8 cellular contexts compared by ENCODE assay signal in the genomic region with DNA sequence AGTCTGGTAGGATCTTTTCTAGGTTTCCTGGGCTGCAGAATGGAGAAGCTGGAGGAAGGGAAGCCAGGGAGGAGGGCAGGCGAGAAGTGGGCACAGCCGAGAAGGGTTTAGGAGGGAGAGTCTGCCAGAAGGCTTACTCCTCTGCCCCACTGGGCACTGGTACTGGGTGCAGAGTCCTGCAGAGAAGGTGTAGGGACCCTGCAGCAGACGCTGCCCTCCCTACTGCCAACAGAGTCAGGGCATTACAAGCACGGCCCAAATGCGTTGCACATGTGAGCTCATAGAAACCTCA. TPM values are rescaled to one million over a fixed set of nuclear protein-coding genes. Genes with fewer than 3 reads are reported as not detected.
DNase-seq lines count a peak whose midpoint lies in the region; ATAC-seq, FAIRE-seq and TF ChIP-seq lines count a peak whose summit lies in the region.

No MANE protein-coding gene starts in this region.

- H3K9me3 ChIP-seq in kidney (ENCODE audit: control insufficient read depth in 1 of 2, low read length in 2 of 2) = no peaks in the 10 kb centered on the region
- H3K9me3 ChIP-seq in stomach smooth muscle (ENCODE audit: control insufficient read depth in 2 of 2, low read length in 2 of 2) = no peaks in the 10 kb centered on the region

- POLR2A ChIA-PET in activated CD4-positive, alpha-beta T cell treated with anti-CD3 and anti-CD28 coated beads for 36 hours (lab: Charles Lee) = no interaction called here
- POLR2A ChIA-PET in activated CD8-positive, alpha-beta T cell treated with anti-CD3 and anti-CD28 coated beads, Interleukin-2, amount 10 ng/mL, durations not matched to agents 7 days and 5 days (lab: Charles Lee) = interaction anchor here (0.5 to 2.8 kb wide), 3 partner anchors 11 to 149 kb away, joined by 3 to 11 read pairs (median 3); no protein-coding TSS in a partner anchor

- peaks cover 0 to 11% of the 10 kb centered on the region in 2 donors for H3K4me1 ChIP-seq in kidney (ENCODE audit: control insufficient read depth in 1 of 2, insufficient read depth in 1 of 2, low read depth in 1 of 2, low read length in 2 of 2)
- peaks cover 20% of the 10 kb centered on the region for H3K4me1 ChIP-seq in stomach smooth muscle (ENCODE audit: control insufficient read depth, insufficient read depth, low read length)

- FAIRE-seq in kidney (lab: Jason Lieb, UNC) = no peak

- H3K36me3 ChIP-seq in kidney (ENCODE audit: control insufficient read depth in 1 of 2, insufficient read depth in 2 of 2, low read length in 2 of 2) (no peaks in the 10 kb centered on the region), stomach smooth muscle (ENCODE audit: control insufficient read depth in 2 of 2, insufficient read depth in 2 of 2, low read length in 2 of 2) (no peaks in the 10 kb centered on the region)

- peak overlapping the region in 1 of 2 donors; percentile 34 for H3K9ac ChIP-seq in kidney (ENCODE audit: low read length in 2 of 2)
- peak overlapping the region; percentile 51 to 66 for H3K9ac ChIP-seq in stomach smooth muscle (ENCODE audit: low read length in 2 of 2)

- H3K27me3 Mint-ChIP-seq in activated CD4-positive, alpha-beta T cell treated with anti-CD3 and anti-CD28 coated beads for 36 hours = peaks cover 2% of the 10 kb centered on the region
- peaks cover 2% of the 10 kb centered on the region for H3K27me3 Mint-ChIP-seq in activated CD8-positive, alpha-beta T cell treated with anti-CD3 and anti-CD28 coated beads, Interleukin-2, amount 10 ng/mL, durations not matched to agents 7 days and 5 days (ENCODE audit: low read depth)

- H3K4me1 Mint-ChIP-seq in activated CD4-positive, alpha-beta T cell treated with anti-CD3 and anti-CD28 coated beads for 36 hours = peaks cover 20% of the 10 kb centered on the region
- H3K4me1 Mint-ChIP-seq in activated CD8-positive, alpha-beta T cell treated with anti-CD3 and anti-CD28 coated beads, Interleukin-2, amount 10 ng/mL, durations not matched to agents 7 days and 5 days (ENCODE audit: low read depth) = peaks cover 24% of the 10 kb centered on the region

- H3K9me3 Mint-ChIP-seq in activated CD4-positive, alpha-beta T cell treated with anti-CD3 and anti-CD28 coated beads for 36 hours (ENCODE audit: low read depth) = no peaks in the 10 kb centered on the region
- H3K9me3 Mint-ChIP-seq in activated CD8-positive, alpha-beta T cell treated with anti-CD3 and anti-CD28 coated beads, Interleukin-2, amount 10 ng/mL, durations not matched to agents 7 days and 5 days (ENCODE audit: insufficient read depth) = no peaks in the 10 kb centered on the region

- H3K27ac Mint-ChIP-seq in activated CD4-positive, alpha-beta T cell treated with anti-CD3 and anti-CD28 coated beads for 36 hours = no peak overlapping the region
- H3K27ac Mint-ChIP-seq in activated CD8-positive, alpha-beta T cell treated with anti-CD3 and anti-CD28 coated beads, Interleukin-2, amount 10 ng/mL, durations not matched to agents 7 days and 5 days = no peak overlapping the region

- H3K4me3 Mint-ChIP-seq in activated CD4-positive, alpha-beta T cell treated with anti-CD3 and anti-CD28 coated beads for 36 hours = peak overlapping the region; percentile 89
- H3K4me3 Mint-ChIP-seq in activated CD8-positive, alpha-beta T cell treated with anti-CD3 and anti-CD28 coated beads, Interleukin-2, amount 10 ng/mL, durations not matched to agents 7 days and 5 days = peak overlapping the region; percentile 83

- TF ChIP-seq CTCF in kidney (IDR thresholded peaks at IDR 0.05; ENCODE audit: borderline replicate concordance, extremely low read depth, insufficient read depth) = no peak

- intact Hi-C loops in activated CD4-positive, alpha-beta T cell treated with anti-CD3 and anti-CD28 coated beads for 36 hours (cut with DNase I, micrococcal nuclease) = loop anchor here in 1 of 2 experiments (5.0 kb wide), 4 partner anchors 285 to 1115 kb away; partner anchors contain the start of genes CEP89, DPY19L3 and FAAP24
- intact Hi-C loops in kidney (cut with DNase I) = no loop called here

- no peak overlapping the region for H3K27ac ChIP-seq in kidney (ENCODE audit: low read depth in 2 of 2, low read length in 2 of 2)
- no peak overlapping the region for H3K27ac ChIP-seq in stomach smooth muscle (ENCODE audit: low read length)

- no peaks in the 10 kb centered on the region for H3K36me3 Mint-ChIP-seq in activated CD4-positive, alpha-beta T cell treated with anti-CD3 and anti-CD28 coated beads for 36 hours (ENCODE audit: low read depth)
- no peaks in the 10 kb centered on the region for H3K36me3 Mint-ChIP-seq in activated CD8-positive, alpha-beta T cell treated with anti-CD3 and anti-CD28 coated beads, Interleukin-2, amount 10 ng/mL, durations not matched to agents 7 days and 5 days (ENCODE audit: low read depth)

- ATAC-seq in activated CD4-positive, alpha-beta T cell treated with anti-CD3 and anti-CD28 coated beads for 36 hours = no peak
- no peak for ATAC-seq in activated CD8-positive, alpha-beta T cell treated with anti-CD3 and anti-CD28 coated beads, Interleukin-2, amount 10 ng/mL, durations not matched to agents 7 days and 5 days

- CTCF ChIA-PET in activated CD4-positive, alpha-beta T cell treated with anti-CD3 and anti-CD28 coated beads for 36 hours (lab: Charles Lee) = interaction anchor here (0.6 to 1.2 kb wide), 2 partner anchors 61 to 256 kb away, joined by 4 to 5 read pairs; no protein-coding TSS in a partner anchor
- CTCF ChIA-PET in activated CD8-positive, alpha-beta T cell treated with anti-CD3 and anti-CD28 coated beads, Interleukin-2, amount 10 ng/mL, durations not matched to agents 7 days and 5 days (lab: Charles Lee) = no interaction called here

- peaks cover 0 to 5% of the 10 kb centered on the region in 2 donors for H3K27me3 ChIP-seq in stomach smooth muscle (ENCODE audit: control insufficient read depth in 1 of 2, insufficient read depth in 2 of 2, low read length in 2 of 2)

- H3K4me3 ChIP-seq in kidney (ENCODE audit: low read length in 2 of 2) (peak overlapping the region; percentile 75 to 86), stomach smooth muscle (ENCODE audit: low read length in 2 of 2) (peak overlapping the region; percentile 88 to 90)

- DNase-seq in activated CD4-positive, alpha-beta T cell treated with anti-CD3 and anti-CD28 coated beads for 36 hours = no peak
- no peak for DNase-seq in activated CD4-positive, alpha-beta T cell treated with anti-CD3 and anti-CD28 coated beads, Interleukin-2, amount 50 U/mL, for 48 hours
- no peak for DNase-seq in activated CD8-positive, alpha-beta T cell treated with anti-CD3 and anti-CD28 coated beads, Interleukin-2, amount 10 ng/mL, durations not matched to agents 7 days and 5 days
- DNase-seq in kidney (no peak), COR-L47 (lab: John Stamatoyannopoulos, UW) (no peak), hippocampal formation (lab: John Stamatoyannopoulos, UW) (no peak), SKM-1 (lab: John Stamatoyannopoulos, UW; ENCODE audit: unreplicated experiment) (no peak)

RNA-seq across cellular contexts. Expression of gene PEPD, which starts 0.7 kb away (rescaled TPM):
- 10 to 100 TPM; 26.9 to 37.4 TPM for total RNA-seq in activated CD4-positive, alpha-beta T cell treated with anti-CD3 and anti-CD28 coated beads for 36 hours
- 10 to 100 TPM; 27.9 to 30.5 TPM for total RNA-seq in activated CD8-positive, alpha-beta T cell treated with anti-CD3 and anti-CD28 coated beads, Interleukin-2, amount 10 ng/mL, durations not matched to agents 7 days and 5 days
- total RNA-seq in kidney = 71.4 TPM
- 402 TPM for polyA plus RNA-seq in kidney (ENCODE audit: insufficient read depth, low read depth, low replicate concordance)
